Comparison of ENCODE assay signal across 40 cellular contexts in the genomic region with DNA sequence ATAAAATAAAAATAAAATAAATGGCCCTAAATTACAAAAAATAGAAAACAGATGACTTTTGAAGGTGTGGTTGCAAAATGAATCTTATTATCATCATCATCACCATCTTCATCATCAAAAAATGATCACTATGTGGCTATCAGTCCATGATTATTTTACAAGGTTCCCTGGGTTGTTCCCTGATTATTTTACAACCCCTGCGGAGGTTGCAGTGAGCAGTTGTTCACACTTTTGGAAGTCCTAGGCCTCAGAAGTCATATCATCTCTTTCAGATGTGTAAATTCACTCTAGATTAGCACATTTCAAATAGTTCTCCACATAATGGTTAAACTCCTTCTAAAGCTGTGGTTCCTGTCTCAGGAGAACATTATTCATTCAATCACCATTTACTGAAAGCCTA. TPM values are rescaled to one million over a fixed set of nuclear protein-coding genes. Genes with fewer than 3 reads are reported as not detected.
"Had no signal": no experiment of that assay in that cellular context is flagged by ENCODE, and none has a peak within 500 bp of the region (broad histone marks: within the 10 kb centered on the region; RNA-seq: fewer than 3 reads in every experiment).

No MANE protein-coding gene starts in this region.

- H3K36me3 ChIP-seq: ascending aorta, cardiac muscle cell had no signal

- H3K36me3 Mint-ChIP-seq: activated naive CD4-positive, alpha-beta T cell treated with anti-CD3 and anti-CD28 coated beads, Interleukin-2, amount 50 U/mL, for 24 hours; activated naive CD8-positive, alpha-beta T cell; activated naive CD8-positive, alpha-beta T cell treated with anti-CD3 and anti-CD28 coated beads, Interleukin-2, amount 10 ng/mL, durations not matched to agents 7 days and 5 days; brain had no signal

- H3K4me1 ChIP-seq: ascending aorta had no signal

- H3K4me1 Mint-ChIP-seq: activated CD4-positive, alpha-beta T cell treated with anti-CD3 and anti-CD28 coated beads for 36 hours; activated CD4-positive, alpha-beta T cell treated with anti-CD3 and anti-CD28 coated beads, Interleukin-2, amount 10 ng/mL, durations not matched to agents 7 days and 5 days; activated naive CD4-positive, alpha-beta T cell treated with anti-CD3 and anti-CD28 coated beads, Interleukin-2, amount 50 U/mL, for 24 hours; activated naive CD8-positive, alpha-beta T cell treated with anti-CD3 and anti-CD28 coated beads, Interleukin-2, amount 10 ng/mL, durations not matched to agents 7 days and 5 days; activated naive CD8-positive, alpha-beta T cell treated with anti-CD3 and anti-CD28 coated beads, Interleukin-2, amount 50 U/mL, for 24 hours; activated T-helper 17 cell treated with anti-CD3 and anti-CD28 coated beads, Interleukin-2, amount 50 U/mL, for 72 hours; central memory CD8-positive, alpha-beta T cell had no signal

- H3K9me3 Mint-ChIP-seq: activated CD4-positive, alpha-beta T cell treated with anti-CD3 and anti-CD28 coated beads, Interleukin-2, amount 10 ng/mL, durations not matched to agents 7 days and 5 days; activated CD8-positive, alpha-beta T cell treated with anti-CD3 and anti-CD28 coated beads for 36 hours; activated naive CD4-positive, alpha-beta T cell treated with anti-CD3 and anti-CD28 coated beads for 36 hours; activated naive CD4-positive, alpha-beta T cell treated with anti-CD3 and anti-CD28 coated beads, Interleukin-2, amount 50 U/mL, for 24 hours; activated naive CD8-positive, alpha-beta T cell treated with anti-CD3 and anti-CD28 coated beads, Interleukin-2, amount 10 ng/mL, durations not matched to agents 7 days and 5 days; activated naive CD8-positive, alpha-beta T cell treated with anti-CD3 and anti-CD28 coated beads, Interleukin-2, amount 50 U/mL, for 24 hours; activated T-cell treated with anti-CD3 and anti-CD28 coated beads, Interleukin-2, amount 50 U/mL, for 4 hours; activated T-cell treated with anti-CD3 and anti-CD28 coated beads, Interleukin-2, amount 50 U/mL, for 72 hours; activated T-helper 1 cell treated with anti-CD3 and anti-CD28 coated beads, Interleukin-12 subunit alpha, Interleukin-12 subunit beta, Interleukin-2, Interleukin-4 antibody, amounts not matched to agents 30 ng/mL and 10 ng/mL and 1 ng/mL, durations not matched to agents 14 hours and 24 hours and 36 hours; activated T-helper 17 cell treated with anti-CD3 and anti-CD28 coated beads, Interleukin-2, amount 50 U/mL, for 72 hours; brain; central memory CD8-positive, alpha-beta T cell; T-helper 1 cell treated with Interleukin-12 subunit alpha and Interleukin-12 subunit beta and Interleukin-4 antibody, amounts not matched to agents 30 μg/mL and 1 μg/mL, for 36 hours; T-helper 2 cell treated with Interferon-gamma antibody and Interleukin-4, amounts not matched to agents 5 μg/mL and 100 μg/mL, for 36 hours had no signal

- H3K27me3 ChIP-seq: ascending aorta had no signal

- H3K4me3 ChIP-seq: ascending aorta, cardiac muscle cell had no signal

- ATAC-seq: activated CD4-positive, alpha-beta T cell treated with anti-CD3 and anti-CD28 coated beads for 36 hours; activated CD4-positive, CD25-positive, alpha-beta regulatory T cell treated with anti-CD3 and anti-CD28 coated beads, Interleukin-2, amount 50 U/mL, for 24 hours; activated CD8-positive, alpha-beta T cell treated with anti-CD3 and anti-CD28 coated beads for 36 hours; activated naive CD8-positive, alpha-beta T cell treated with anti-CD3 and anti-CD28 coated beads, Interleukin-2, amount 50 U/mL, for 24 hours; activated T-cell treated with anti-CD3 and anti-CD28 coated beads, Interleukin-2, amount 50 U/mL, for 4 hours; activated T-cell treated with anti-CD3 and anti-CD28 coated beads, Interleukin-2, amount 50 U/mL, for 72 hours; activated T-helper 17 cell treated with anti-CD3 and anti-CD28 coated beads, Interleukin-2, amount 50 U/mL, for 72 hours had no signal

- H3K27ac Mint-ChIP-seq: activated CD4-positive, alpha-beta T cell treated with anti-CD3 and anti-CD28 coated beads for 36 hours; activated CD4-positive, alpha-beta T cell treated with anti-CD3 and anti-CD28 coated beads, Interleukin-2, amount 10 ng/mL, durations not matched to agents 7 days and 5 days; activated CD8-positive, alpha-beta T cell treated with anti-CD3 and anti-CD28 coated beads for 36 hours; activated naive CD4-positive, alpha-beta T cell treated with anti-CD3 and anti-CD28 coated beads for 36 hours; activated naive CD4-positive, alpha-beta T cell treated with anti-CD3 and anti-CD28 coated beads, Interleukin-2, amount 50 U/mL, for 24 hours; activated naive CD8-positive, alpha-beta T cell; activated naive CD8-positive, alpha-beta T cell treated with anti-CD3 and anti-CD28 coated beads, Interleukin-2, amount 10 ng/mL, durations not matched to agents 7 days and 5 days; activated naive CD8-positive, alpha-beta T cell treated with anti-CD3 and anti-CD28 coated beads, Interleukin-2, amount 50 U/mL, for 24 hours; activated T-cell treated with anti-CD3 and anti-CD28 coated beads, Interleukin-2, amount 50 U/mL, for 72 hours; activated T-helper 1 cell treated with anti-CD3 and anti-CD28 coated beads, Interleukin-12 subunit alpha, Interleukin-12 subunit beta, Interleukin-2, Interleukin-4 antibody, amounts not matched to agents 30 ng/mL and 10 ng/mL and 1 ng/mL, durations not matched to agents 14 hours and 24 hours and 36 hours; activated T-helper 17 cell treated with anti-CD3 and anti-CD28 coated beads, Interleukin-2, amount 50 U/mL, for 72 hours; brain; T-helper 1 cell treated with Interleukin-12 subunit alpha and Interleukin-12 subunit beta and Interleukin-4 antibody, amounts not matched to agents 30 μg/mL and 1 μg/mL, for 36 hours; T-helper 2 cell treated with Interferon-gamma antibody and Interleukin-4, amounts not matched to agents 5 μg/mL and 100 μg/mL, for 36 hours had no signal

- H3K4me3 Mint-ChIP-seq: activated CD4-positive, alpha-beta T cell treated with anti-CD3 and anti-CD28 coated beads for 36 hours; activated CD4-positive, alpha-beta T cell treated with anti-CD3 and anti-CD28 coated beads, Interleukin-2, amount 10 ng/mL, durations not matched to agents 7 days and 5 days; activated CD8-positive, alpha-beta T cell treated with anti-CD3 and anti-CD28 coated beads for 36 hours; activated naive CD4-positive, alpha-beta T cell treated with anti-CD3 and anti-CD28 coated beads for 36 hours; activated naive CD4-positive, alpha-beta T cell treated with anti-CD3 and anti-CD28 coated beads, Interleukin-2, amount 50 U/mL, for 24 hours; activated naive CD8-positive, alpha-beta T cell; activated naive CD8-positive, alpha-beta T cell treated with anti-CD3 and anti-CD28 coated beads, Interleukin-2, amount 10 ng/mL, durations not matched to agents 7 days and 5 days; activated naive CD8-positive, alpha-beta T cell treated with anti-CD3 and anti-CD28 coated beads, Interleukin-2, amount 50 U/mL, for 24 hours; activated T-cell treated with anti-CD3 and anti-CD28 coated beads, Interleukin-2, amount 50 U/mL, for 4 hours; activated T-cell treated with anti-CD3 and anti-CD28 coated beads, Interleukin-2, amount 50 U/mL, for 72 hours; activated T-helper 1 cell treated with anti-CD3 and anti-CD28 coated beads, Interleukin-12 subunit alpha, Interleukin-12 subunit beta, Interleukin-2, Interleukin-4 antibody, amounts not matched to agents 30 ng/mL and 10 ng/mL and 1 ng/mL, durations not matched to agents 14 hours and 24 hours and 36 hours; activated T-helper 17 cell treated with anti-CD3 and anti-CD28 coated beads, Interleukin-2, amount 50 U/mL, for 72 hours; brain; central memory CD8-positive, alpha-beta T cell; T-helper 1 cell treated with Interleukin-12 subunit alpha and Interleukin-12 subunit beta and Interleukin-4 antibody, amounts not matched to agents 30 μg/mL and 1 μg/mL, for 36 hours; T-helper 2 cell treated with Interferon-gamma antibody and Interleukin-4, amounts not matched to agents 5 μg/mL and 100 μg/mL, for 36 hours had no signal

- H3K27ac ChIP-seq: ascending aorta, cardiac muscle cell, VCaP had no signal

- DNase-seq: activated CD4-positive, alpha-beta T cell treated with anti-CD3 and anti-CD28 coated beads for 1 hour; activated CD4-positive, alpha-beta T cell treated with anti-CD3 and anti-CD28 coated beads for 36 hours; activated CD4-positive, alpha-beta T cell treated with anti-CD3 and anti-CD28 coated beads for 48 hours; activated CD4-positive, alpha-beta T cell treated with anti-CD3 and anti-CD28 coated beads, Interleukin-2, amount 10 ng/mL, durations not matched to agents 7 days and 5 days; activated CD4-positive, alpha-beta T cell treated with anti-CD3 and anti-CD28 coated beads, Interleukin-2, amount 50 U/mL, for 48 hours; activated CD4-positive, CD25-positive, alpha-beta regulatory T cell; activated CD8-positive, alpha-beta memory T cell treated with anti-CD3 and anti-CD28 coated beads, Interleukin-2, amount 50 U/mL, for 4 hours; activated CD8-positive, alpha-beta T cell treated with anti-CD3 and anti-CD28 coated beads for 36 hours; activated effector memory CD4-positive, alpha-beta T cell treated with anti-CD3 and anti-CD28 coated beads, Interleukin-2, amount 50 U/mL, for 16 hours; activated gamma-delta T cell treated with Interleukin-2 at 50 U/mL for 16 hours; activated naive CD4-positive, alpha-beta T cell; activated naive CD4-positive, alpha-beta T cell treated with anti-CD3 and anti-CD28 coated beads for 36 hours; activated naive CD8-positive, alpha-beta T cell treated with anti-CD3 and anti-CD28 coated beads, Interleukin-2, amount 10 ng/mL, durations not matched to agents 7 days and 5 days; activated naive CD8-positive, alpha-beta T cell treated with anti-CD3 and anti-CD28 coated beads, Interleukin-2, amount 50 U/mL, for 24 hours; activated T-cell treated with anti-CD3 and anti-CD28 coated beads for 4 hours; activated T-cell treated with anti-CD3 and anti-CD28 coated beads, Interleukin-2, amount 50 U/mL, for 1 hour; activated T-cell treated with anti-CD3 and anti-CD28 coated beads, Interleukin-2, amount 50 U/mL, for 4 hours; activated T-cell treated with anti-CD3 and anti-CD28 coated beads, Interleukin-2, amount 50 U/mL, for 72 hours; amygdala; anterior cingulate cortex; caudate nucleus; cerebellar nuclear complex; T-helper 1 cell; T-helper 2 cell; T-helper 9 cell had no signal

RNA-seq across cellular contexts. Expression of a gene that starts 57.4 kb away (rescaled TPM):
- total RNA-seq: activated CD4-positive, alpha-beta T cell treated with anti-CD3 and anti-CD28 coated beads for 36 hours; activated CD4-positive, alpha-beta T cell treated with anti-CD3 and anti-CD28 coated beads, Interleukin-2, amount 10 ng/mL, durations not matched to agents 7 days and 5 days; activated CD8-positive, alpha-beta memory T cell treated with anti-CD3 and anti-CD28 coated beads for 36 hours; activated CD8-positive, alpha-beta T cell treated with anti-CD3 and anti-CD28 coated beads for 36 hours; activated naive CD4-positive, alpha-beta T cell treated with anti-CD3 and anti-CD28 coated beads for 36 hours; activated naive CD8-positive, alpha-beta T cell treated with anti-CD3 and anti-CD28 coated beads, Interleukin-2, amount 10 ng/mL, durations not matched to agents 7 days and 5 days; bronchial epithelial cell; chondrocyte had no signal
- polyA plus RNA-seq: cardiac muscle cell had no signal
